In genomic region chr2:170361359-170361936, GRCh38 we compare ENCODE assay signal across 7 cellular contexts.
DNase-seq lines count a peak whose midpoint lies in the region; ATAC-seq and TF ChIP-seq lines count a peak whose summit lies in the region.

No MANE protein-coding gene starts in this region.

- TF ChIP-seq CTCF in Peyer's patch (IDR thresholded peaks at IDR 0.05) (peak; percentile 9 to 65 (median 57)), heart left ventricle (IDR thresholded peaks at IDR 0.05) (peak; percentile 39 to 71 (median 58))

- WGBS in heart left ventricle, 4 donors: 1 to 3% (median 2%) methylated on average over 4 of the region's 4 CpGs

- DNase-seq in GDM1 (lab: John Stamatoyannopoulos, UW) (peak; percentile 15), Peyer's patch (peak; percentile 18 to 73 (median 46)), heart left ventricle (peak in 2 of 5 donors; percentile 14 to 30), smooth muscle cell of the brain vasculature (ENCODE audit: low read depth, low spot score) (peak; percentile 13), NCI-H2107 treated with DMSO at 0.1 percent for 48 hours (lab: John Stamatoyannopoulos, UW; ENCODE audit: unreplicated experiment) (no peak)
- peak in 3 of 4 experiments; percentile 5 to 13 (median 8) for DNase-seq in activated naive CD4-positive, alpha-beta T cell (lab: John Stamatoyannopoulos, UW)

- H3K27me3 ChIP-seq in Peyer's patch: no peaks in the 10 kb centered on the region
- peaks cover 0 to 51% (median 4%) of the 10 kb centered on the region in 9 donors for H3K27me3 ChIP-seq in heart left ventricle

- H3K27ac ChIP-seq in Peyer's patch (no peak overlapping the region), heart left ventricle (no peak overlapping the region)

- intact Hi-C loops in heart left ventricle (cut with DNase I): loop anchor here in 5 of 10 donors (5.0 kb wide), 2 partner anchors 451 to 456 kb away; partner anchors contain the start of gene GAD1 (in 1 of the 5)

- H3K9me3 ChIP-seq in Peyer's patch: no peaks in the 10 kb centered on the region
- H3K9me3 ChIP-seq in heart left ventricle: no peaks in the 10 kb centered on the region

- H3K36me3 ChIP-seq in Peyer's patch (no peaks in the 10 kb centered on the region), heart left ventricle (no peaks in the 10 kb centered on the region)

- no peak for TF ChIP-seq POLR2A in Peyer's patch (IDR thresholded peaks at IDR 0.05)
- no peak for TF ChIP-seq POLR2A in heart left ventricle (IDR thresholded peaks at IDR 0.05)

- H3K4me1 ChIP-seq in Peyer's patch: no peaks in the 10 kb centered on the region
- no peaks in the 10 kb centered on the region for H3K4me1 ChIP-seq in heart left ventricle

- ATAC-seq in HG02798 (IDR thresholded peaks at IDR 0.05; ENCODE audit: poor library complexity, unreplicated experiment) (peak; percentile 76), heart left ventricle (peak in 2 of 4 donors; percentile 52 to 54)

- no peak overlapping the region for H3K4me3 ChIP-seq in Peyer's patch
- no peak overlapping the region for H3K4me3 ChIP-seq in heart left ventricle
